8 cellular contexts compared by ENCODE assay signal in genomic region chr2:75710577-75711253, GRCh38. TPM values are rescaled to one million over a fixed set of nuclear protein-coding genes. Genes with fewer than 3 reads are reported as not detected.
A peak's percentile ranks its signal among the peaks of the same experiment; 100 is the strongest.
DNase-seq lines count a peak whose midpoint lies in the region; ATAC-seq and TF ChIP-seq lines count a peak whose summit lies in the region.

Gene GCFC2 (minus strand): TSS chr2:75710915. CDS start chr2:75710855, 60 bp downstream.

- peak within 1 kb of the TSS; percentile 77 for H3K27ac ChIP-seq in DOHH2 (ENCODE audit: low read depth, low read length)
- peak within 1 kb of the TSS; percentile 90 for H3K27ac ChIP-seq in KOPT-K1 (ENCODE audit: low read depth, low read length, poor library complexity, severe bottlenecking)
- peak within 1 kb of the TSS; percentile 82 for H3K27ac ChIP-seq in fibroblast of lung (ENCODE audit: insufficient read depth, low read length)

- DNase-seq in RKO (ENCODE audit: low spot score) = peak; percentile 92
- peak; percentile 83 for DNase-seq in activated T-helper 1 cell treated with anti-CD3 and anti-CD28 coated beads, Interleukin-12 subunit alpha, Interleukin-12 subunit beta, Interleukin-2, Interleukin-4 antibody, amounts not matched to agents 30 ng/mL and 10 ng/mL and 1 ng/mL, durations not matched to agents 14 hours and 24 hours and 36 hours (ENCODE audit: low spot score)
- DNase-seq in fibroblast of lung (ENCODE audit: low read depth in 2 of 2) = peak; percentile 87
- DNase-seq in naive thymus-derived CD8-positive, alpha-beta T cell = peak; percentile 71 to 87 (median 79)
- DNase-seq in stimulated activated naive CD4-positive, alpha-beta T cell treated with Interleukin-2 at 50 U/mL for 16 hours (lab: John Stamatoyannopoulos, UW) = peak; percentile 88

- H3K36me3 Mint-ChIP-seq in activated T-helper 1 cell treated with anti-CD3 and anti-CD28 coated beads, Interleukin-12 subunit alpha, Interleukin-12 subunit beta, Interleukin-2, Interleukin-4 antibody, amounts not matched to agents 30 ng/mL and 10 ng/mL and 1 ng/mL, durations not matched to agents 14 hours and 24 hours and 36 hours (ENCODE audit: low read depth) = peaks cover 8% of the 10 kb centered on the region
- H3K36me3 Mint-ChIP-seq in naive thymus-derived CD8-positive, alpha-beta T cell = peaks cover 4 to 9% (median 5%) of the 10 kb centered on the region in 3 donors

- H3K4me2 ChIP-seq in DOHH2 (ENCODE audit: low read length) = peak within 1 kb of the TSS; percentile 94
- H3K4me2 ChIP-seq in fibroblast of lung (ENCODE audit: extremely low read depth, insufficient read depth, low read length) = peak within 1 kb of the TSS; percentile 96

- H3K9me3 ChIP-seq in DOHH2 (ENCODE audit: control insufficient read depth, insufficient read depth, low read length) (no peaks in the 10 kb centered on the region), KOPT-K1 (ENCODE audit: insufficient read depth, low read length, poor library complexity, severe bottlenecking) (no peaks in the 10 kb centered on the region), fibroblast of lung (ENCODE audit: control insufficient read depth, insufficient read depth, low read depth, low read length) (no peaks in the 10 kb centered on the region)

- H3K36me3 ChIP-seq in DOHH2 (ENCODE audit: control insufficient read depth, low read length) (peaks cover 19% of the 10 kb centered on the region), KOPT-K1 (ENCODE audit: insufficient read depth, low read length) (peaks cover 14% of the 10 kb centered on the region), fibroblast of lung (ENCODE audit: control insufficient read depth, insufficient read depth, low read length) (no peaks in the 10 kb centered on the region)

- H3K4me1 Mint-ChIP-seq in activated T-helper 1 cell treated with anti-CD3 and anti-CD28 coated beads, Interleukin-12 subunit alpha, Interleukin-12 subunit beta, Interleukin-2, Interleukin-4 antibody, amounts not matched to agents 30 ng/mL and 10 ng/mL and 1 ng/mL, durations not matched to agents 14 hours and 24 hours and 36 hours (ENCODE audit: low read depth) = peaks cover 41% of the 10 kb centered on the region
- peaks cover 10 to 33% (median 32%) of the 10 kb centered on the region in 4 donors for H3K4me1 Mint-ChIP-seq in naive thymus-derived CD8-positive, alpha-beta T cell

- H3K4me3 Mint-ChIP-seq in activated T-helper 1 cell treated with anti-CD3 and anti-CD28 coated beads, Interleukin-12 subunit alpha, Interleukin-12 subunit beta, Interleukin-2, Interleukin-4 antibody, amounts not matched to agents 30 ng/mL and 10 ng/mL and 1 ng/mL, durations not matched to agents 14 hours and 24 hours and 36 hours = peak within 1 kb of the TSS; percentile 92
- H3K4me3 Mint-ChIP-seq in naive thymus-derived CD8-positive, alpha-beta T cell = peak within 1 kb of the TSS; percentile 88 to 98 (median 94)

- H3K27me3 ChIP-seq in DOHH2 (ENCODE audit: control insufficient read depth, low read length) = peaks cover 4% of the 10 kb centered on the region; the same call in 1 of the 2 replicates
- H3K27me3 ChIP-seq in fibroblast of lung (ENCODE audit: control insufficient read depth, insufficient read depth, low read length) = no peaks in the 10 kb centered on the region

- H3K9me3 Mint-ChIP-seq in activated T-helper 1 cell treated with anti-CD3 and anti-CD28 coated beads, Interleukin-12 subunit alpha, Interleukin-12 subunit beta, Interleukin-2, Interleukin-4 antibody, amounts not matched to agents 30 ng/mL and 10 ng/mL and 1 ng/mL, durations not matched to agents 14 hours and 24 hours and 36 hours = no peaks in the 10 kb centered on the region
- no peaks in the 10 kb centered on the region for H3K9me3 Mint-ChIP-seq in naive thymus-derived CD8-positive, alpha-beta T cell

- H3K9me2 ChIP-seq in DOHH2 (replicated peaks; ENCODE audit: control insufficient read depth, low read length) = no peaks in the 10 kb centered on the region

- H3F3A ChIP-seq in DOHH2 (ENCODE audit: control insufficient read depth, insufficient read depth) = peaks cover 5% of the 10 kb centered on the region

- H3K9ac ChIP-seq in fibroblast of lung (ENCODE audit: insufficient read depth, low read length) = peak within 1 kb of the TSS; percentile 83

- peak within 1 kb of the TSS; percentile 99 for H2AFZ ChIP-seq in fibroblast of lung (ENCODE audit: low read length)

- POLR2A ChIA-PET in naive thymus-derived CD8-positive, alpha-beta T cell (lab: Charles Lee) = interaction anchor here (0.8 to 2.6 kb wide), 3 partner anchors 61 to 1974 kb away, joined by 3 to 13 read pairs (median 5); partner anchors contain the start of genes MRPL19 and TPRKB

- H3K4me1 ChIP-seq in DOHH2 (ENCODE audit: control insufficient read depth, low read length) (peaks cover 20% of the 10 kb centered on the region), fibroblast of lung (ENCODE audit: control insufficient read depth, extremely low read depth, insufficient read depth, low read length) (peaks cover 2% of the 10 kb centered on the region)

- peaks cover 38% of the 10 kb centered on the region for H3K79me2 ChIP-seq in DOHH2 (ENCODE audit: control insufficient read depth, low read length)
- H3K79me2 ChIP-seq in fibroblast of lung (ENCODE audit: control insufficient read depth, insufficient read depth, low read length) = peaks cover 9% of the 10 kb centered on the region

- H3K4me3 ChIP-seq in DOHH2 (ENCODE audit: low read length) (peak within 1 kb of the TSS; percentile 79), fibroblast of lung (replicated peaks in 1 of 4; ENCODE audit: control extremely low read depth in 1 of 4, insufficient read depth in 1 of 4, low read depth in 3 of 4, low read length in 4 of 4) (peak within 1 kb of the TSS; percentile 57 to 96 (median 78))

- peak; percentile 27 for TF ChIP-seq CTCF in DOHH2 (IDR thresholded peaks at IDR 0.05; ENCODE audit: low read depth, low read length, poor library complexity, severe bottlenecking)
- peak; percentile 25 to 27 for TF ChIP-seq CTCF in fibroblast of lung (conservative IDR thresholded peaks at IDR 0.05 in 1 of 2, IDR thresholded peaks at IDR 0.05 in 1 of 2; ENCODE audit: low read depth in 1 of 2, low read length in 2 of 2)

- H3K27ac Mint-ChIP-seq in activated T-helper 1 cell treated with anti-CD3 and anti-CD28 coated beads, Interleukin-12 subunit alpha, Interleukin-12 subunit beta, Interleukin-2, Interleukin-4 antibody, amounts not matched to agents 30 ng/mL and 10 ng/mL and 1 ng/mL, durations not matched to agents 14 hours and 24 hours and 36 hours = peak within 1 kb of the TSS; percentile 96
- peak within 1 kb of the TSS; percentile 93 to 99 (median 98) for H3K27ac Mint-ChIP-seq in naive thymus-derived CD8-positive, alpha-beta T cell

- H4K20me1 ChIP-seq in DOHH2 (ENCODE audit: control insufficient read depth, insufficient read depth, low read depth, low read length) (no peaks in the 10 kb centered on the region), fibroblast of lung (ENCODE audit: control insufficient read depth, extremely low read depth, insufficient read depth, low read length) (no peaks in the 10 kb centered on the region)

- ATAC-seq in GM21786 (IDR thresholded peaks at IDR 0.05; ENCODE audit: unreplicated experiment) = peak; percentile 93
- peak; percentile 91 for ATAC-seq in naive thymus-derived CD8-positive, alpha-beta T cell

- H3K27me3 Mint-ChIP-seq in activated T-helper 1 cell treated with anti-CD3 and anti-CD28 coated beads, Interleukin-12 subunit alpha, Interleukin-12 subunit beta, Interleukin-2, Interleukin-4 antibody, amounts not matched to agents 30 ng/mL and 10 ng/mL and 1 ng/mL, durations not matched to agents 14 hours and 24 hours and 36 hours (ENCODE audit: insufficient read depth) = peaks cover 4% of the 10 kb centered on the region
- peaks cover 0 to 2% (median 0%) of the 10 kb centered on the region in 5 donors for H3K27me3 Mint-ChIP-seq in naive thymus-derived CD8-positive, alpha-beta T cell

- intact Hi-C loops in activated T-helper 1 cell treated with anti-CD3 and anti-CD28 coated beads, Interleukin-12 subunit alpha, Interleukin-12 subunit beta, Interleukin-2, Interleukin-4 antibody, amounts not matched to agents 30 ng/mL and 10 ng/mL and 1 ng/mL, durations not matched to agents 14 hours and 24 hours and 36 hours (cut with micrococcal nuclease) = loop anchor here (1.0 to 10.0 kb wide), 4 partner anchors 16 to 1056 kb away; partner anchors contain the start of genes MRPL19, POLE4 and SEMA4F

RNA-seq across cellular contexts. Expression of gene GCFC2, which starts in this region (rescaled TPM):
- 37.5 and 39.9 TPM in 2 replicates for total RNA-seq in activated T-helper 1 cell treated with anti-CD3 and anti-CD28 coated beads, Interleukin-12 subunit alpha, Interleukin-12 subunit beta, Interleukin-2, Interleukin-4 antibody, amounts not matched to agents 30 ng/mL and 10 ng/mL and 1 ng/mL, durations not matched to agents 14 hours and 24 hours and 36 hours
- total RNA-seq in fibroblast of lung = 6.8 and 7.7 TPM in 2 replicates
- polyA plus RNA-seq in fibroblast of lung = 11.3 and 11.6 TPM in 2 replicates
- polyA plus RNA-seq in fibroblast of lung (2012) = 10.2 and 10.7 TPM in 2 replicates
- 0.31 and 2.5 TPM in 2 replicates for polyA minus RNA-seq in fibroblast of lung (ENCODE audit: low replicate concordance)
- total RNA-seq in naive thymus-derived CD8-positive, alpha-beta T cell = 10 to 100 TPM; 27.1 to 41.0 TPM
- 10 to 100 TPM; 29.9 to 38.8 (median 34.5) TPM for polyA plus RNA-seq in naive thymus-derived CD8-positive, alpha-beta T cell

Comparison
In these comparisons a context has a peak if more than half of its experiments do, and no peak if none do; other contexts are left out.
1. Peak in every context shown above with its lines: DNase-seq, ATAC-seq, H3K4me3 ChIP-seq and H3K27ac ChIP-seq.